Comparison of ENCODE assay signal across 1 cellular context in genomic region chr20:50071039-50071888, GRCh38.
TF ChIP-seq lines count a peak whose summit lies in the region.

No MANE protein-coding gene starts in this region.

TF ChIP-seq in HepG2, 621 proteins besides CTCF, POLR2A, EP300 and RAD21 (continued from another document and continues in another):
- TF ChIP-seq IRF9 (CRISPR knock-in tag; IDR thresholded peaks at IDR 0.05; ENCODE audit: borderline replicate concordance) (peak; percentile 90; the same call in 1 of the 2 replicates), ZBTB1 (CRISPR knock-in tag; IDR thresholded peaks at IDR 0.05; ENCODE audit: borderline replicate concordance) (no peak), TARDBP (CRISPR knock-in tag; IDR thresholded peaks at IDR 0.05) (peak; percentile 96), ATM (IDR thresholded peaks at IDR 0.05; ENCODE audit: borderline replicate concordance) (no peak), ZNF775 (CRISPR knock-in tag; IDR thresholded peaks at IDR 0.05; ENCODE audit: borderline replicate concordance) (no peak), FOXC1 (CRISPR knock-in tag; IDR thresholded peaks at IDR 0.05; ENCODE audit: borderline replicate concordance) (peak; percentile 84; the same call in 1 of the 2 replicates), ZNF619 (CRISPR knock-in tag; IDR thresholded peaks at IDR 0.05) (0 out of 2 replicates have a peak, but pooled peaks have one; percentile 94), ZNF432 (CRISPR knock-in tag; IDR thresholded peaks at IDR 0.05; ENCODE audit: borderline replicate concordance) (no peak), ZNF576 (CRISPR knock-in tag; IDR thresholded peaks at IDR 0.05) (no peak), PRPF4 (IDR thresholded peaks at IDR 0.05; ENCODE audit: low read depth, low read length, poor library complexity, severe bottlenecking) (no peak), TOE1 (CRISPR knock-in tag; IDR thresholded peaks at IDR 0.05) (0 out of 2 replicates have a peak, but pooled peaks have one; percentile 85), SMAD3 (CRISPR knock-in tag; IDR thresholded peaks at IDR 0.05) (peak; percentile 97), ZBTB46 (CRISPR knock-in tag; IDR thresholded peaks at IDR 0.05; ENCODE audit: borderline replicate concordance) (no peak), MAFF (IDR thresholded peaks at IDR 0.05; ENCODE audit: low read depth, low read length) (no peak), AHDC1 (CRISPR knock-in tag; IDR thresholded peaks at IDR 0.05; ENCODE audit: borderline replicate concordance) (no peak), TRAFD1 (CRISPR knock-in tag; IDR thresholded peaks at IDR 0.05; ENCODE audit: borderline replicate concordance) (peak; percentile 76; the same call in 1 of the 2 replicates), CBX2 (IDR thresholded peaks at IDR 0.05; ENCODE audit: low read depth, low read length) (no peak), CBX2 (CRISPR knock-in tag; IDR thresholded peaks at IDR 0.05; ENCODE audit: low read depth) (peak; percentile 92; the same call in 1 of the 2 replicates), PCBP1 (IDR thresholded peaks at IDR 0.05; ENCODE audit: borderline replicate concordance, low read depth, low read length) (peak; percentile 52; the same call in 1 of the 2 replicates), RAD51 (IDR thresholded peaks at IDR 0.05; ENCODE audit: borderline replicate concordance) (no peak), DMTF1 (CRISPR knock-in tag; IDR thresholded peaks at IDR 0.05) (no peak), KLF12 (CRISPR knock-in tag; IDR thresholded peaks at IDR 0.05; ENCODE audit: borderline replicate concordance) (peak; percentile 62; the same call in 1 of the 2 replicates), CBX5 (CRISPR knock-in tag; IDR thresholded peaks at IDR 0.05; ENCODE audit: borderline replicate concordance) (peak; percentile 67; the same call in 1 of the 2 replicates), ARNT2 (CRISPR knock-in tag; IDR thresholded peaks at IDR 0.05; ENCODE audit: low read depth) (peak; percentile 88), TEF (CRISPR knock-in tag; IDR thresholded peaks at IDR 0.05) (no peak), ZBTB44 (CRISPR knock-in tag; IDR thresholded peaks at IDR 0.05) (no peak), MNT (IDR thresholded peaks at IDR 0.05) (no peak), BRCA1 (CRISPR knock-in tag; IDR thresholded peaks at IDR 0.05) (no peak), HMGXB4 (CRISPR knock-in tag; IDR thresholded peaks at IDR 0.05; ENCODE audit: borderline replicate concordance in 1 of 2, low read depth in 1 of 2) (peak; percentile 95 to 98), CEBPG (CRISPR knock-in tag; IDR thresholded peaks at IDR 0.05) (peak; percentile 50), PBX2 (CRISPR knock-in tag; IDR thresholded peaks at IDR 0.05) (no peak), NR3C1 (CRISPR knock-in tag; IDR thresholded peaks at IDR 0.05) (no peak), GTF2F1 (IDR thresholded peaks at IDR 0.05; ENCODE audit: low read length) (0 out of 2 replicates have a peak, but pooled peaks have one; percentile 41), ZNF746 (CRISPR knock-in tag; IDR thresholded peaks at IDR 0.05) (peak; percentile 86; the same call in 1 of the 2 replicates), GLMP (CRISPR knock-in tag; IDR thresholded peaks at IDR 0.05; ENCODE audit: borderline replicate concordance) (no peak), MEIS2 (CRISPR knock-in tag; IDR thresholded peaks at IDR 0.05) (peak; percentile 53; the same call in 1 of the 2 replicates)
